Comparison of ENCODE assay signal across 8 cellular contexts in the genomic region with DNA sequence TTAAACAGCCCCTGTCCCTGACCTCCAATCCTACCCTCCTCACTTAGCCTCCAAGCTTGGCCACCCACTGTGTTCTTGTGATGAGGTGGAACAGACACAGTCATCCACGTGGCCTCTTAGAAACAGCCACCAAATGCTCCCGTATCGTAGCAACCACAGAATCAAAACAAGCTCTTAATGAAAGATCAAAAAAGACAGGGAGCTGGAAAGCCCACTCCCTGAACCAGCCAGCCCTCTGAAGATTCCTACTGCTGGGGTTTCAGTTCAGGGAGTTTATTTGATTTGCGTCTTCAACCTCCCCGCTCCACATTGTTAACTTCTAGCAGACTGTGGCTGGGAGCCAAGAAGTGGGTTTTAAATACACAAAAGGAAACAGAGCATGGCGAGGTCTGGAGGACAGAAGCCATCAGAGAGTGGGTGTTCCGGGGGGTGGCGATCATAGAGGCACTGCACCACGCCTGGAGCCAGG.
DNase-seq lines count a peak whose midpoint lies in the region; ATAC-seq, FAIRE-seq and TF ChIP-seq lines count a peak whose summit lies in the region.

No MANE protein-coding gene starts in this region.

- H3K4me1 Mint-ChIP-seq in brain: peaks cover 41% of the 10 kb centered on the region

- no peaks in the 10 kb centered on the region for H3K36me3 ChIP-seq in kidney (ENCODE audit: control insufficient read depth in 1 of 2, insufficient read depth in 2 of 2, low read length in 2 of 2)
- no peaks in the 10 kb centered on the region for H3K36me3 ChIP-seq in colonic mucosa

- H3K9ac ChIP-seq in kidney (ENCODE audit: low read length in 2 of 2) (no peak overlapping the region), colonic mucosa (ENCODE audit: low read depth in 2 of 2, low read length in 2 of 2) (no peak overlapping the region)

- no peak overlapping the region for H3K27ac ChIP-seq in kidney (ENCODE audit: low read depth in 2 of 2, low read length in 2 of 2)
- no peak overlapping the region for H3K27ac ChIP-seq in colonic mucosa

- H3K4me1 ChIP-seq in kidney (ENCODE audit: control insufficient read depth in 1 of 2, insufficient read depth in 1 of 2, low read depth in 1 of 2, low read length in 2 of 2): peaks cover 5 to 12% of the 10 kb centered on the region in 2 donors
- H3K4me1 ChIP-seq in colonic mucosa: no peaks in the 10 kb centered on the region

- H3K4me3 ChIP-seq in kidney (ENCODE audit: low read length in 2 of 2): peak overlapping the region in 1 of 2 donors; percentile 38
- H3K4me3 ChIP-seq in colonic mucosa: no peak overlapping the region

- intact Hi-C loops in kidney (cut with DNase I): no loop called here
- intact Hi-C loops in colonic mucosa (cut with DNase I): no loop called here

- H3K9me3 ChIP-seq in kidney (ENCODE audit: control insufficient read depth in 1 of 2, low read length in 2 of 2) (no peaks in the 10 kb centered on the region), colonic mucosa (no peaks in the 10 kb centered on the region)

- TF ChIP-seq CTCF in brain (conservative IDR thresholded peaks at IDR 0.05): no peak
- TF ChIP-seq CTCF in kidney (IDR thresholded peaks at IDR 0.05; ENCODE audit: borderline replicate concordance, extremely low read depth, insufficient read depth): no peak
- TF ChIP-seq CTCF in colonic mucosa (IDR thresholded peaks at IDR 0.05): no peak

- H3K27me3 Mint-ChIP-seq in brain: peaks cover 3% of the 10 kb centered on the region

- DNase-seq in DMS 273 (lab: John Stamatoyannopoulos, UW; ENCODE audit: unreplicated experiment): peak; percentile 71
- peak; percentile 78 to 91 (median 89) for DNase-seq in NCI-H1417 (lab: John Stamatoyannopoulos, UW)
- peak; percentile 25 for DNase-seq in myocyte (ENCODE audit: low read depth)
- no peak for DNase-seq in kidney
- no peak for DNase-seq in colonic mucosa
- DNase-seq in middle frontal gyrus (ENCODE audit: extremely low spot score, low spot score): no peak

- peak overlapping the region; percentile 3 to 93 (median 77) for H3K27ac Mint-ChIP-seq in brain

- H3K36me3 Mint-ChIP-seq in brain: peaks cover 84% of the 10 kb centered on the region

- peaks cover 0 to 22% (median 13%) of the 10 kb centered on the region in 5 experiments for H3K9me3 Mint-ChIP-seq in brain

- no peak for ATAC-seq in GM21423 (IDR thresholded peaks at IDR 0.05; ENCODE audit: unreplicated experiment)

- H3K27me3 ChIP-seq in colonic mucosa: no peaks in the 10 kb centered on the region

- no peak for FAIRE-seq in kidney (lab: Jason Lieb, UNC)

- H3K4me3 Mint-ChIP-seq in brain: peak overlapping the region in 2 of 5 experiments; percentile 13 to 23

Comparison
In these comparisons a context has a peak if more than half of its experiments do, and no peak if none do; other contexts are left out.
1. DNase-seq: peak in DMS 273 (single experiment), NCI-H1417 (3 of 3) and myocyte (single experiment); none in kidney (single experiment), colonic mucosa (single experiment) and middle frontal gyrus (single experiment).